Comparison of ENCODE assay signal across 8 cellular contexts in the genomic region with DNA sequence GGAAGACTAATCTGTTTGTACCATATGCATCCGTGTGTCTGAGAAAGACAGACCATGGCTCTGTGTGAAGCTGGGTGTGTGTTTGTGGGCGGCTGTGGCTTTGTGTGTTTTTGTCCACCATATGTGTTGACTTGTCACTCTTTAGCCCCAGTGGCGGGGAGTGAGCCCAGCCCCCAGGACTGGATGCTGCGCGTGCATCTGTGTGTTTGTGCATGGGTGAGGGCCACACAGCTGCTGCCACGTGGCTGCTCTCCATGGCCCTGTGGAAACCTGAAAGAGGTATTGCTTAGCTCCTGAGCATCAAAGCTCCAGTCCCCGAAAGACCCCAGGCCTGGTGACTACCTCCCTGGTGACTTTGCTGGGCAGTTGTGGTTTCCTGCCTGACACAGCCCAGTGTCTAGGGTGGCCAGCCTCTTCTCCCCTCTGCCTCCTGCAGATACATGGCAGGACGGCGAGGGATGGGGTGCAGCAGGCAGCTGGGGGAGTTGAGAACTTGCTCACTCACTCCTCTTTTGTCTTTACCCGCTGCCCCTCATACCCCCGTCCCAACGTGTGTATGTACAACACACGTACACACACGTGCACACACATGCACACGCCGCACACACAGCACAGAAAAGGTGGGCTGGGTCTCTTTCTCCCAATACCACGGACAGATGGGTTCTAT. TPM values are rescaled to one million over a fixed set of nuclear protein-coding genes. Genes with fewer than 3 reads are reported as not detected.
DNase-seq lines count a peak whose midpoint lies in the region; TF ChIP-seq lines count a peak whose summit lies in the region.

No MANE protein-coding gene starts in this region.

- peaks cover 10% of the 10 kb centered on the region for H3K4me1 Mint-ChIP-seq in endothelial cell (ENCODE audit: unreplicated experiment)
- H3K4me1 Mint-ChIP-seq in nephron: peaks cover 82% of the 10 kb centered on the region

- H3K4me2 ChIP-seq in Loucy (ENCODE audit: low read depth, low read length, poor library complexity, severe bottlenecking): peak overlapping the region; percentile 63

- H3K27me3 ChIP-seq in Loucy (ENCODE audit: insufficient read depth, low read length, poor library complexity, severe bottlenecking): peaks cover 9% of the 10 kb centered on the region

- no peaks in the 10 kb centered on the region for H3K9me3 ChIP-seq in Loucy (ENCODE audit: insufficient read depth, low read depth, low read length)

- POLR2A ChIA-PET in AG04449 (lab: Yijun Ruan, JAX): interaction anchor here (0.6 to 1.1 kb wide), 3 partner anchors 143 to 219 kb away, joined by 3 read pairs; a partner anchor contains a TSS

- H3K4me3 ChIP-seq in AG04449 (ENCODE audit: low read depth, low read length): peak overlapping the region; percentile 42
- H3K4me3 ChIP-seq in Loucy (ENCODE audit: low read length, poor library complexity, severe bottlenecking): no peak overlapping the region

- DNase-seq in AG04449 (ENCODE audit: low read depth, low spot score) (no peak), endothelial cell (ENCODE audit: low spot score) (no peak), NCI-H1417 treated with DMSO at 0.1 percent for 48 hours (lab: John Stamatoyannopoulos, UW) (no peak), Kasumi-1 (lab: John Stamatoyannopoulos, UW) (no peak), LoVo (ENCODE audit: low spot score) (no peak), NCI-H2171 (lab: John Stamatoyannopoulos, UW) (no peak)

- H4K20me1 ChIP-seq in Loucy (ENCODE audit: insufficient read depth, low read length, poor library complexity, severe bottlenecking): no peaks in the 10 kb centered on the region

- no peaks in the 10 kb centered on the region for H3K79me2 ChIP-seq in Loucy (ENCODE audit: insufficient read depth, low read length)

- no peak overlapping the region; the same call in 1 of the 2 replicates for H2AFZ ChIP-seq in Loucy (ENCODE audit: low read length)

- H3K27me3 Mint-ChIP-seq in endothelial cell (ENCODE audit: unreplicated experiment): peaks cover 42% of the 10 kb centered on the region
- peaks cover 4% of the 10 kb centered on the region for H3K27me3 Mint-ChIP-seq in nephron (ENCODE audit: low read depth)

- H3K27ac Mint-ChIP-seq in endothelial cell (ENCODE audit: unreplicated experiment) (peak overlapping the region; percentile 64), nephron (peak overlapping the region; percentile 90 to 94 (median 93))

- CTCF ChIA-PET in AG04449 (lab: Yijun Ruan, JAX): interaction anchor here (1.3 kb wide), 1 partner anchor 235 kb away, joined by 6 read pairs; no protein-coding TSS in a partner anchor

- H3F3A ChIP-seq in Loucy (ENCODE audit: low read depth): no peaks in the 10 kb centered on the region

- H3K9me2 ChIP-seq in Loucy (replicated peaks; ENCODE audit: low read depth, low read length): no peaks in the 10 kb centered on the region

- H3K9me3 Mint-ChIP-seq in endothelial cell (ENCODE audit: unreplicated experiment): no peaks in the 10 kb centered on the region
- H3K9me3 Mint-ChIP-seq in nephron: no peaks in the 10 kb centered on the region

- TF ChIP-seq CTCF in AG04449 (IDR thresholded peaks at IDR 0.05; ENCODE audit: insufficient read depth, low read length, missing control alignments): no peak
- no peak for TF ChIP-seq CTCF in Loucy (conservative IDR thresholded peaks at IDR 0.05; ENCODE audit: low read length)
- TF ChIP-seq CTCF in endothelial cell (IDR thresholded peaks at IDR 0.05; ENCODE audit: unreplicated experiment): no peak
- TF ChIP-seq CTCF in nephron (IDR thresholded peaks at IDR 0.05; ENCODE audit: unreplicated experiment in 3 of 3): no peak

- peaks cover 14% of the 10 kb centered on the region for H3K4me1 ChIP-seq in Loucy (ENCODE audit: insufficient read depth, low read length, poor library complexity, severe bottlenecking)

- H3K4me3 Mint-ChIP-seq in endothelial cell (ENCODE audit: unreplicated experiment) (peak overlapping the region; percentile 85), nephron (peak overlapping the region; percentile 77 to 83 (median 81))

- no peak overlapping the region for H3K9ac ChIP-seq in Loucy (ENCODE audit: low read depth, low read length, poor library complexity, severe bottlenecking)

- H3K36me3 ChIP-seq in Loucy (ENCODE audit: insufficient read depth, low read length): no peaks in the 10 kb centered on the region

- H3K36me3 Mint-ChIP-seq in endothelial cell (ENCODE audit: low read depth, unreplicated experiment) (peaks cover 13% of the 10 kb centered on the region), nephron (ENCODE audit: low read depth) (peaks cover 13% of the 10 kb centered on the region)

RNA-seq across cellular contexts. Expression of a gene that starts 6.5 kb away (rescaled TPM):
- 4.3 TPM for total RNA-seq in endothelial cell (ENCODE audit: unreplicated experiment)
